ENCODE assay signal across 8 cellular contexts in genomic region chr11:34916014-34916809, GRCh38. TPM values are rescaled to one million over a fixed set of nuclear protein-coding genes. Genes with fewer than 3 reads are reported as not detected.
A peak's percentile ranks its signal among the peaks of the same experiment; 100 is the strongest.
DNase-seq lines count a peak whose midpoint lies in the region; ATAC-seq and TF ChIP-seq lines count a peak whose summit lies in the region.

APIP (minus strand) TSS chr11:34916379; CDS start chr11:34916284, 95 bp downstream.
PDHX (plus strand) TSS chr11:34916618; CDS start chr11:34916656, 38 bp downstream.

- H2AFZ ChIP-seq in SK-N-SH (ENCODE audit: low read depth) = peak within 1 kb of the TSS; percentile 91

- H3K9me3 ChIP-seq in SK-N-SH = no peaks in the 10 kb centered on the region

- TF ChIP-seq CTCF in GM10248 (IDR thresholded peaks at IDR 0.05; ENCODE audit: control extremely low read depth, extremely low read depth, low read depth, missing control alignments) (no peak), SK-N-SH (IDR thresholded peaks at IDR 0.05) (no peak)

- peak within 1 kb of the TSS; percentile 65 to 97 for H3K4me3 ChIP-seq in SK-N-SH (ENCODE audit: low read depth in 2 of 2, low read length in 1 of 2)

- peak; percentile 93 for ATAC-seq in HG02610 (IDR thresholded peaks at IDR 0.05; ENCODE audit: unreplicated experiment)

- peak within 1 kb of the TSS; percentile 98 for H3K9ac ChIP-seq in SK-N-SH

- H3K9me2 ChIP-seq in SK-N-SH = no peaks in the 10 kb centered on the region

- CTCF ChIA-PET in GM10248 (lab: Yijun Ruan, JAX) = interaction anchor here (0.8 to 2.2 kb wide), 8 partner anchors 9 to 473 kb away, joined by 3 to 12 read pairs (median 4); no protein-coding TSS in a partner anchor
- CTCF ChIA-PET in SK-N-SH (lab: Yijun Ruan, JAX) = interaction anchor here (0.8 to 3.1 kb wide), 5 partner anchors 10 to 404 kb away, joined by 3 to 24 read pairs (median 4); no protein-coding TSS in a partner anchor

- POLR2A ChIA-PET in GM10248 (lab: Yijun Ruan, JAX) (no interaction called here), SK-N-SH (lab: Yijun Ruan, JAX) (interaction anchor here (0.7 to 0.8 kb wide), 2 partner anchors 44 to 307 kb away, joined by 3 read pairs; no protein-coding TSS in a partner anchor)

- H3K27me3 ChIP-seq in SK-N-SH (ENCODE audit: insufficient read depth) = no peaks in the 10 kb centered on the region

- 0% methylated on average over 17 of the region's 76 CpGs for WGBS in SK-N-SH (ENCODE audit: low lambda C conversion rate)

- H3K79me2 ChIP-seq in SK-N-SH (ENCODE audit: insufficient read depth) = peaks cover 73% of the 10 kb centered on the region

- H3K4me1 ChIP-seq in SK-N-SH (ENCODE audit: control insufficient read depth in 1 of 2, insufficient read depth in 2 of 2, low read depth in 1 of 2, low read length in 1 of 2) = peaks cover 12 to 13% of the 10 kb centered on the region in 2 experiments; a peak in 3 of 4 replicates

- no peak for TF ChIP-seq EP300 in SK-N-SH (IDR thresholded peaks at IDR 0.05; ENCODE audit: borderline replicate concordance in 1 of 2, low read depth in 1 of 2, low read length in 1 of 2)

- DNase-seq in GM10248 (ENCODE audit: extremely low spot score) (peak; percentile 99), NCI-H1092 (lab: John Stamatoyannopoulos, UW) (peak; percentile 99), SK-N-SH (peak; percentile 98), germinal center (ENCODE audit: low spot score) (peak; percentile 97), non-pigmented ciliary epithelial cell (ENCODE audit: low read depth) (peak; percentile 93), substantia nigra (lab: John Stamatoyannopoulos, UW) (peak; percentile 74 to 99 (median 95))
- peak; percentile 97 for DNase-seq in activated naive CD4-positive, alpha-beta T cell treated with anti-CD3 and anti-CD28 coated beads, Interleukin-2, amount 50 U/mL, for 16 hours

- H3K36me3 ChIP-seq in SK-N-SH (replicated peaks in 1 of 2; ENCODE audit: control insufficient read depth in 1 of 2, insufficient read depth in 2 of 2, low read length in 1 of 2) = peaks cover 14 to 18% of the 10 kb centered on the region in 2 experiments

- H3K4me2 ChIP-seq in SK-N-SH = peak within 1 kb of the TSS; percentile 96

- H4K20me1 ChIP-seq in SK-N-SH (ENCODE audit: insufficient read depth) = no peaks in the 10 kb centered on the region; the same call in 1 of the 2 replicates

- TF ChIP-seq RAD21 in SK-N-SH (IDR thresholded peaks at IDR 0.05; ENCODE audit: low read length) = no peak

- H3F3A ChIP-seq in SK-N-SH (replicated peaks; ENCODE audit: insufficient read depth) = peaks cover 10% of the 10 kb centered on the region

- H3K27ac ChIP-seq in SK-N-SH (ENCODE audit: low read depth in 2 of 2, low read length in 1 of 2) (peak within 1 kb of the TSS; percentile 90 to 98), substantia nigra (ENCODE audit: low read depth, low read length, poor library complexity, severe bottlenecking) (peak within 1 kb of the TSS; percentile 56)

TF ChIP-seq in SK-N-SH, 30 proteins besides CTCF, POLR2A, EP300 and RAD21:
- TF ChIP-seq FOXM1 (IDR thresholded peaks at IDR 0.05; ENCODE audit: low read depth) (no peak), GABPA (IDR thresholded peaks at IDR 0.05; ENCODE audit: low read depth) (no peak), RXRA (IDR thresholded peaks at IDR 0.05; ENCODE audit: borderline replicate concordance, low read depth) (no peak), GATA2 (CRISPR knock-in tag; IDR thresholded peaks at IDR 0.05) (peak; percentile 0; the same call in 1 of the 2 replicates), YY1 (IDR thresholded peaks at IDR 0.05; ENCODE audit: low read depth) (peak; percentile 96), SMC3 (IDR thresholded peaks at IDR 0.05; ENCODE audit: low read depth, low read length) (no peak), EZH2phosphoT487 (IDR thresholded peaks at IDR 0.05; ENCODE audit: borderline replicate concordance, low read depth) (no peak), ELF1 (IDR thresholded peaks at IDR 0.05) (no peak), TEAD4 (IDR thresholded peaks at IDR 0.05; ENCODE audit: borderline replicate concordance, insufficient read depth) (no peak), RCOR1 (IDR thresholded peaks at IDR 0.05; ENCODE audit: low read length) (0 out of 2 replicates have a peak, but pooled peaks have one; percentile 7), MXI1 (IDR thresholded peaks at IDR 0.05; ENCODE audit: low read depth, low read length) (peak; percentile 60), NRF1 (IDR thresholded peaks at IDR 0.05; ENCODE audit: low read depth, low read length) (no peak), TCF12 (IDR thresholded peaks at IDR 0.05) (no peak), POLR2AphosphoS5 (IDR thresholded peaks at IDR 0.05; ENCODE audit: low read depth, low read length) (peak; percentile 90), JUND (IDR thresholded peaks at IDR 0.05) (no peak), USF1 (IDR thresholded peaks at IDR 0.05; ENCODE audit: borderline replicate concordance, low read depth) (peak; percentile 38; the same call in 1 of the 2 replicates), NFIC (IDR thresholded peaks at IDR 0.05; ENCODE audit: borderline replicate concordance) (0 out of 2 replicates have a peak, but pooled peaks have one; percentile 8), TAF1 (IDR thresholded peaks at IDR 0.05; ENCODE audit: borderline replicate concordance, low read depth, low read length) (peak; percentile 79), SIN3A (IDR thresholded peaks at IDR 0.05; ENCODE audit: borderline replicate concordance, low read depth, low read length) (peak; percentile 71; the same call in 1 of the 2 replicates), CHD2 (IDR thresholded peaks at IDR 0.05; ENCODE audit: low read length, partially characterized antibody) (peak; percentile 33), FOSL2 (IDR thresholded peaks at IDR 0.05; ENCODE audit: borderline replicate concordance, low read depth) (no peak), PBX3 (IDR thresholded peaks at IDR 0.05) (no peak; the same call in 1 of the 2 replicates), MAX (IDR thresholded peaks at IDR 0.05; ENCODE audit: low read depth) (peak; percentile 30; the same call in 1 of the 2 replicates), ZBTB33 (IDR thresholded peaks at IDR 0.05; ENCODE audit: borderline replicate concordance, low read depth) (no peak), RFX5 (IDR thresholded peaks at IDR 0.05; ENCODE audit: low read length) (no peak)

RNA-seq across cellular contexts. Expression of gene APIP, which starts in this region (rescaled TPM):
- polyA plus RNA-seq in SK-N-SH (2012; rRNA removed) = 21.3 and 22.5 TPM in 2 replicates
- 26.6 and 39.0 TPM in 2 replicates for polyA plus RNA-seq in SK-N-SH (2012; cell fraction: cytosol; rRNA removed)
- polyA plus RNA-seq in SK-N-SH (2012; cell fraction: nucleus; rRNA removed) = 13.7 and 26.9 TPM in 2 replicates

RNA-seq across cellular contexts. Expression of gene PDHX, which starts in this region (rescaled TPM):
- polyA plus RNA-seq in SK-N-SH (2012; rRNA removed) = 14.8 and 19.1 TPM in 2 replicates
- polyA plus RNA-seq in SK-N-SH (2012; cell fraction: cytosol; rRNA removed) = 18.9 and 22.0 TPM in 2 replicates
- 11.6 and 17.0 TPM in 2 replicates for polyA plus RNA-seq in SK-N-SH (2012; cell fraction: nucleus; rRNA removed)

Comparison
In these comparisons a context has a peak if more than half of its experiments do, and no peak if none do; other contexts are left out.
1. Peak in every context shown above with its lines: DNase-seq, ATAC-seq, H3K4me3 ChIP-seq and H3K27ac ChIP-seq.